ENCODE assay signal across 22 cellular contexts in genomic region chr5:105817906-105818305, GRCh38.
DNase-seq lines count a peak whose midpoint lies in the region; ATAC-seq and TF ChIP-seq lines count a peak whose summit lies in the region.
"Had no signal": no experiment of that assay in that cellular context is flagged by ENCODE, and none has a peak within 500 bp of the region (broad histone marks: within the 10 kb centered on the region; RNA-seq: fewer than 3 reads in every experiment).

No MANE protein-coding gene starts in this region.

- intact Hi-C loops in esophagus muscularis mucosa (cut with DNase I) (no loop called here), transverse colon (cut with DNase I; ENCODE audit: low total_unique reads) (no loop called here)

- TF ChIP-seq EP300 in esophagus muscularis mucosa (IDR thresholded peaks at IDR 0.05) (no peak), transverse colon (IDR thresholded peaks at IDR 0.05; ENCODE audit: low read depth) (no peak)

- no peaks in the 10 kb centered on the region for H3K36me3 ChIP-seq in esophagus muscularis mucosa
- H3K36me3 ChIP-seq in transverse colon: no peaks in the 10 kb centered on the region
- H3K36me3 ChIP-seq: BLaER1 treated with 17β-estradiol and CSF1 and Interleukin-3, amounts not matched to agents 10 nM and 100 nM had no signal

- in situ Hi-C loops in transverse colon (cut with MboI; ENCODE audit: low pct_ligation_motif_present in 1 of 4, low pct_unique_long_range_greater_than_20kb in 1 of 4, low sequenced_read_pairs in 3 of 4): no loop called here

- H3K9me3 ChIP-seq in esophagus muscularis mucosa: no peaks in the 10 kb centered on the region
- no peaks in the 10 kb centered on the region for H3K9me3 ChIP-seq in transverse colon
- H3K9me3 ChIP-seq: BLaER1 treated with 17β-estradiol and CSF1 and Interleukin-3, amounts not matched to agents 10 nM and 100 nM had no signal

- no peak for TF ChIP-seq POLR2A in esophagus muscularis mucosa (IDR thresholded peaks at IDR 0.05; ENCODE audit: low read depth)
- no peak for TF ChIP-seq POLR2A in transverse colon (IDR thresholded peaks at IDR 0.05)

- H3K27ac Mint-ChIP-seq in chondrocyte (ENCODE audit: unreplicated experiment): peak overlapping the region; percentile 46
- no peak overlapping the region for H3K27ac Mint-ChIP-seq in activated T-helper 17 cell treated with anti-CD3 and anti-CD28 coated beads, Interleukin-2, amount 50 U/mL, for 72 hours
- H3K27ac Mint-ChIP-seq: CD8-positive, alpha-beta T cell had no signal

- H3K27me3 Mint-ChIP-seq in chondrocyte (ENCODE audit: low read depth): no peaks in the 10 kb centered on the region
- H3K27me3 Mint-ChIP-seq in activated T-helper 17 cell treated with anti-CD3 and anti-CD28 coated beads, Interleukin-2, amount 50 U/mL, for 72 hours: no peaks in the 10 kb centered on the region

- no peaks in the 10 kb centered on the region for H3K36me3 Mint-ChIP-seq in chondrocyte (ENCODE audit: low read depth)
- H3K36me3 Mint-ChIP-seq in activated T-helper 17 cell treated with anti-CD3 and anti-CD28 coated beads, Interleukin-2, amount 50 U/mL, for 72 hours (ENCODE audit: low read depth): no peaks in the 10 kb centered on the region
- H3K36me3 Mint-ChIP-seq: CD8-positive, alpha-beta T cell had no signal

- no peaks in the 10 kb centered on the region for H3K27me3 ChIP-seq in esophagus muscularis mucosa
- H3K27me3 ChIP-seq in transverse colon: no peaks in the 10 kb centered on the region
- H3K27me3 ChIP-seq: BLaER1 treated with 17β-estradiol and CSF1 and Interleukin-3, amounts not matched to agents 10 nM and 100 nM had no signal

- ATAC-seq in activated T-helper 17 cell treated with anti-CD3 and anti-CD28 coated beads, Interleukin-2, amount 50 U/mL, for 72 hours (replicated peaks): no peak
- no peak for ATAC-seq in GM19023 (IDR thresholded peaks at IDR 0.05; ENCODE audit: unreplicated experiment)
- ATAC-seq: CD8-positive, alpha-beta T cell; K562; PC-3 had no signal

- peaks cover 14% of the 10 kb centered on the region for H3K4me1 Mint-ChIP-seq in chondrocyte (ENCODE audit: low read depth)
- no peaks in the 10 kb centered on the region for H3K4me1 Mint-ChIP-seq in activated T-helper 17 cell treated with anti-CD3 and anti-CD28 coated beads, Interleukin-2, amount 50 U/mL, for 72 hours

- 80% methylated on average over 2 of the region's 2 CpGs for WGBS in esophagus muscularis mucosa
- 66 to 70% methylated on average over 2 of the region's 2 CpGs for WGBS in transverse colon (ENCODE audit: low coverage in 1 of 2), 2 donors

- H3K4me3 Mint-ChIP-seq in chondrocyte (ENCODE audit: unreplicated experiment): no peak overlapping the region
- no peak overlapping the region for H3K4me3 Mint-ChIP-seq in activated T-helper 17 cell treated with anti-CD3 and anti-CD28 coated beads, Interleukin-2, amount 50 U/mL, for 72 hours
- H3K4me3 Mint-ChIP-seq: CD8-positive, alpha-beta T cell had no signal

- no peak for TF ChIP-seq CTCF in AG10803 (conservative IDR thresholded peaks at IDR 0.05; ENCODE audit: low read length)
- no peak for TF ChIP-seq CTCF in chondrocyte (IDR thresholded peaks at IDR 0.05)
- no peak for TF ChIP-seq CTCF in esophagus muscularis mucosa (IDR thresholded peaks at IDR 0.05)
- TF ChIP-seq CTCF in transverse colon (IDR thresholded peaks at IDR 0.05): no peak

- H3K27ac ChIP-seq in esophagus muscularis mucosa (replicated peaks in 1 of 4): no peak overlapping the region
- H3K27ac ChIP-seq in transverse colon: no peak overlapping the region
- H3K27ac ChIP-seq: BLaER1 treated with 17β-estradiol and CSF1 and Interleukin-3, amounts not matched to agents 10 nM and 100 nM; RWPE1 had no signal

- DNase-seq in AG10803 (ENCODE audit: low read depth): peak; percentile 5
- peak; percentile 28 for DNase-seq in LHCN-M2 (ENCODE audit: low read depth)
- no peak for DNase-seq in chondrocyte (ENCODE audit: low spot score)
- peak; percentile 32 for DNase-seq in myocyte (ENCODE audit: low read depth)
- no peak for DNase-seq in esophagus muscularis mucosa (ENCODE audit: extremely low spot score)
- no peak for DNase-seq in transverse colon
- DNase-seq: Calu3; CD8-positive, alpha-beta T cell; DMS79 treated with DMSO at 0.1 percent for 48 hours; GOT3; MV-4-11; NCI-H187; NCI-H2227 treated with DMSO at 0.1 percent for 48 hours; NCI-H524; NCI-H82; PC-3; SIG-M5 had no signal

- no peak overlapping the region for H3K4me3 ChIP-seq in AG10803 (ENCODE audit: low read length)
- H3K4me3 ChIP-seq in esophagus muscularis mucosa: no peak overlapping the region
- H3K4me3 ChIP-seq in transverse colon: no peak overlapping the region
- H3K4me3 ChIP-seq: BLaER1 treated with 17β-estradiol and CSF1 and Interleukin-3, amounts not matched to agents 10 nM and 100 nM; K562 had no signal

- H3K9me3 Mint-ChIP-seq in chondrocyte (ENCODE audit: low read depth): peaks cover 10% of the 10 kb centered on the region
- peaks cover 21% of the 10 kb centered on the region for H3K9me3 Mint-ChIP-seq in activated T-helper 17 cell treated with anti-CD3 and anti-CD28 coated beads, Interleukin-2, amount 50 U/mL, for 72 hours

- H3K4me1 ChIP-seq in esophagus muscularis mucosa (no peaks in the 10 kb centered on the region), transverse colon (no peaks in the 10 kb centered on the region)
- H3K4me1 ChIP-seq: BLaER1 treated with 17β-estradiol and CSF1 and Interleukin-3, amounts not matched to agents 10 nM and 100 nM had no signal

Comparison
In these comparisons a context has a peak if more than half of its experiments do, and no peak if none do; other contexts are left out.
1. DNase-seq: peak in AG10803 (single experiment), LHCN-M2 (single experiment) and myocyte (single experiment); none in chondrocyte (single experiment), esophagus muscularis mucosa (single experiment) and transverse colon (single experiment).